In genomic region chr1:85275701-85276289, GRCh38 we compare ENCODE assay signal across 8 cellular contexts. TPM values are rescaled to one million over a fixed set of nuclear protein-coding genes. Genes with fewer than 3 reads are reported as not detected.
DNase-seq lines count a peak whose midpoint lies in the region; ATAC-seq and TF ChIP-seq lines count a peak whose summit lies in the region.

No MANE protein-coding gene starts in this region.

- H3K4me1 ChIP-seq in DOHH2 (ENCODE audit: control insufficient read depth, low read length), result peaks cover 28% of the 10 kb centered on the region
- H3K4me1 ChIP-seq in rectal smooth muscle tissue (ENCODE audit: control insufficient read depth, insufficient read depth, low read length), result peaks cover 15% of the 10 kb centered on the region

- H3K4me3 ChIP-seq in DOHH2 (ENCODE audit: low read length), result peak overlapping the region; percentile 100
- H3K4me3 ChIP-seq in fibroblast of the aortic adventitia (ENCODE audit: low read depth, low read length), result peak overlapping the region; percentile 85
- H3K4me3 ChIP-seq in rectal smooth muscle tissue (ENCODE audit: low read length), result peak overlapping the region; percentile 91

- no peaks in the 10 kb centered on the region for H3K27me3 ChIP-seq in DOHH2 (ENCODE audit: control insufficient read depth, low read length)
- H3K27me3 ChIP-seq in rectal smooth muscle tissue (ENCODE audit: control insufficient read depth, insufficient read depth, low read length), result no peaks in the 10 kb centered on the region

- DNase-seq in activated CD4-positive, alpha-beta T cell treated with anti-CD3 and anti-CD28 coated beads, Interleukin-2, amount 50 U/mL, for 1 hour, result peak; percentile 6
- DNase-seq in fibroblast of the aortic adventitia (ENCODE audit: low read depth), result peak; percentile 21
- DNase-seq in NCI-H1048 (lab: John Stamatoyannopoulos, UW), result no peak
- no peak for DNase-seq in SK-N-DZ (ENCODE audit: low spot score)

- H3K4me2 ChIP-seq in DOHH2 (ENCODE audit: low read length), result peak overlapping the region; percentile 69

- no peaks in the 10 kb centered on the region for H3K9me3 ChIP-seq in DOHH2 (ENCODE audit: control insufficient read depth, insufficient read depth, low read length)

- peaks cover 52% of the 10 kb centered on the region for H3K79me2 ChIP-seq in DOHH2 (ENCODE audit: control insufficient read depth, low read length)

- H4K20me1 ChIP-seq in DOHH2 (ENCODE audit: control insufficient read depth, insufficient read depth, low read depth, low read length), result peaks cover 8% of the 10 kb centered on the region; the same call in 1 of the 2 replicates

- peak overlapping the region; percentile 98 for H3K9ac ChIP-seq in rectal smooth muscle tissue (ENCODE audit: low read length)

- H3K36me3 ChIP-seq in DOHH2 (ENCODE audit: control insufficient read depth, low read length) (peaks cover 44% of the 10 kb centered on the region), rectal smooth muscle tissue (ENCODE audit: control insufficient read depth, insufficient read depth, low read length) (peaks cover 7% of the 10 kb centered on the region)

- H3K9me2 ChIP-seq in DOHH2 (replicated peaks; ENCODE audit: control insufficient read depth, low read length), result no peaks in the 10 kb centered on the region

- H3K27ac ChIP-seq in DOHH2 (ENCODE audit: low read depth, low read length) (peak overlapping the region; percentile 73), rectal smooth muscle tissue (ENCODE audit: low read depth, low read length) (peak overlapping the region; percentile 95)

- H3F3A ChIP-seq in DOHH2 (ENCODE audit: control insufficient read depth, insufficient read depth), result peaks cover 8% of the 10 kb centered on the region

- peak; percentile 20 for ATAC-seq in HG02588 (IDR thresholded peaks at IDR 0.05; ENCODE audit: unreplicated experiment)
- ATAC-seq in GM21576 (IDR thresholded peaks at IDR 0.05; ENCODE audit: unreplicated experiment), result no peak

- TF ChIP-seq CTCF in DOHH2 (IDR thresholded peaks at IDR 0.05; ENCODE audit: low read depth, low read length, poor library complexity, severe bottlenecking) (no peak), fibroblast of the aortic adventitia (IDR thresholded peaks at IDR 0.05; ENCODE audit: insufficient read depth, low read length) (no peak)

RNA-seq across cellular contexts. Expression of gene BCL10, which starts 0.6 kb away (rescaled TPM):
- total RNA-seq in fibroblast of the aortic adventitia (ENCODE audit: low replicate concordance), result 36.0 and 44.7 TPM in 2 replicates
- polyA plus RNA-seq in SK-N-DZ (2014; cell fraction: cytosol; rRNA removed), result 5.9 and 8.4 TPM in 2 replicates
- 6.0 and 6.6 TPM in 2 replicates for polyA plus RNA-seq in SK-N-DZ (2014; cell fraction: nucleus; rRNA removed)

RNA-seq across cellular contexts. Expression of gene C1orf52, which starts 16.3 kb away (rescaled TPM):
- total RNA-seq in fibroblast of the aortic adventitia (ENCODE audit: low replicate concordance), result 9.2 and 10.8 TPM in 2 replicates
- polyA plus RNA-seq in SK-N-DZ (2014; cell fraction: cytosol; rRNA removed), result 20.2 and 36.2 TPM in 2 replicates
- polyA plus RNA-seq in SK-N-DZ (2014; cell fraction: nucleus; rRNA removed), result 33.1 and 35.7 TPM in 2 replicates

Comparison
In these comparisons a context has a peak if more than half of its experiments do, and no peak if none do; other contexts are left out.
1. DNase-seq: peak in activated CD4-positive, alpha-beta T cell treated with anti-CD3 and anti-CD28 coated beads, Interleukin-2, amount 50 U/mL, for 1 hour (single experiment) and fibroblast of the aortic adventitia (single experiment); none in NCI-H1048 (single experiment) and SK-N-DZ (single experiment).
2. Peak in every context shown above with its lines, with median percentiles within 50 percentile points of each other: H3K4me3 ChIP-seq.